In the genomic region with DNA sequence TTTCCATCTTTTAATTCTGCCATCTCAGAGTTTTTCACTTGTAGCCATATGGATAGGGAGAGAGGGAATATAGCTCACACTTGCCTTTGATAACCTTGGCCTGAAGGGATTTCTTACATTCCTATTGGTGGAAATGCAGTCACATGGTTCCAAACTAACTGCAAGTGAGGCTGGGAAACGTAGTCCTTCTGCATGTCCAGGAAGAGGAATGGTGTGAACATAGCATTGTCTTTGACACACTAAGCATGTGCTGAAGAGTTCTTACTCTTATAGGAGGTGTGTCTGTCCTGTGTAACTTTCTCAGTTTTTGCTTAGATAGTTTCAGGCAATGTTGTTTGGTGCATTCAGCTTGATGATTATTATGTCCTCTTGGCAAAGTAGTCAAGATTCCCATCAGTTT, we compare ENCODE assay signal across 23 cellular contexts. TPM values are rescaled to one million over a fixed set of nuclear protein-coding genes. Genes with fewer than 3 reads are reported as not detected.
DNase-seq lines count a peak whose midpoint lies in the region; ATAC-seq, FAIRE-seq and TF ChIP-seq lines count a peak whose summit lies in the region.
"Not testable (repeated sequence)": the region's sequence is repeated elsewhere in the genome, so short reads cannot be mapped to it uniquely, and the experiment has no call there.
"Had no signal": no experiment of that assay in that cellular context is flagged by ENCODE, and none has a peak within 500 bp of the region (broad histone marks: within the 10 kb centered on the region; RNA-seq: fewer than 3 reads in every experiment).

No MANE protein-coding gene starts in this region.

- not testable (repeated sequence) for H2AK5ac ChIP-seq in H1 (ENCODE audit: low read depth, low read length)

- not testable (repeated sequence) for H3K4me1 ChIP-seq in A673 (ENCODE audit: insufficient read depth, low read length, poor library complexity, severe bottlenecking); Karpas-422 (ENCODE audit: low read length); H1 (replicated peaks in 1 of 4; ENCODE audit: control insufficient read depth in 3 of 4, insufficient read depth in 4 of 4, low read length in 3 of 4)

- not testable (repeated sequence) for FAIRE-seq in H1 (lab: Jason Lieb, UNC)

- H3K4me2 ChIP-seq in Karpas-422 (ENCODE audit: low read depth, low read length, poor library complexity, severe bottlenecking); H1 (ENCODE audit: insufficient read depth in 1 of 2, low read depth in 2 of 2, low read length in 2 of 2): not testable (repeated sequence)

- not testable (repeated sequence) for BruUV-seq in A673 (replicated peaks; lab: Mats Ljungman, UMichigan)

- DNase-seq in A673 (ENCODE audit: low spot score) (peak; percentile 9), ELF-1 (ENCODE audit: low read depth, low spot score) (peak; percentile 23), Karpas-422 (peak; percentile 55), NCI-H510A treated with DMSO at 0.1 percent for 48 hours (lab: John Stamatoyannopoulos, UW) (peak; percentile 4), SK-N-DZ (ENCODE audit: low spot score) (peak; percentile 53), kidney tubule cell (ENCODE audit: low spot score) (peak; percentile 9)
- peak; percentile 30 for DNase-seq in activated CD8-positive, alpha-beta T cell treated with anti-CD3 and anti-CD28 coated beads, Interleukin-2, amount 10 ng/mL, durations not matched to agents 7 days and 5 days
- not testable (repeated sequence) for DNase-seq in H1 (ENCODE audit: low read depth in 1 of 2, low spot score in 2 of 2)

- H3K9me3 Mint-ChIP-seq in activated CD8-positive, alpha-beta T cell treated with anti-CD3 and anti-CD28 coated beads, Interleukin-2, amount 10 ng/mL, durations not matched to agents 7 days and 5 days (ENCODE audit: insufficient read depth) = not testable (repeated sequence)

- H4K91ac ChIP-seq in H1 (replicated peaks; ENCODE audit: insufficient read length, low read length) = not testable (repeated sequence)

- H2BK15ac ChIP-seq in H1 (ENCODE audit: low read length) = not testable (repeated sequence)

- H3K36me3 Mint-ChIP-seq in activated CD8-positive, alpha-beta T cell treated with anti-CD3 and anti-CD28 coated beads, Interleukin-2, amount 10 ng/mL, durations not matched to agents 7 days and 5 days (ENCODE audit: low read depth) = not testable (repeated sequence)

- not testable (repeated sequence) for H4K5ac ChIP-seq in H1 (ENCODE audit: insufficient read length, low read depth, low read length)

- H3K27me3 Mint-ChIP-seq in activated CD8-positive, alpha-beta T cell treated with anti-CD3 and anti-CD28 coated beads, Interleukin-2, amount 10 ng/mL, durations not matched to agents 7 days and 5 days (ENCODE audit: low read depth) = peaks cover 10% of the 10 kb centered on the region

- WGBS in H1 (ENCODE audit: extremely low coverage in 1 of 2, insufficient coverage in 1 of 2, insufficient read length in 1 of 2, insufficient replicate concordance in 2 of 2, low coverage in 1 of 2, low lambda C conversion rate in 2 of 2, missing lambda C conversion rate in 1 of 2), 2 experiments = 75% methylated on average over 1 of the region's 1 CpG; no CpG with 5 or more reads in 1 of the 2 experiments

- H3K9me2 ChIP-seq in Karpas-422 (replicated peaks; ENCODE audit: insufficient read depth, low read length) = not testable (repeated sequence)

- not testable (repeated sequence) for H3K4me3 Mint-ChIP-seq in activated CD8-positive, alpha-beta T cell treated with anti-CD3 and anti-CD28 coated beads, Interleukin-2, amount 10 ng/mL, durations not matched to agents 7 days and 5 days

- H3K56ac ChIP-seq in H1 (replicated peaks; ENCODE audit: insufficient read length, low read depth, low read length) = not testable (repeated sequence)

- H3K79me2 ChIP-seq in Karpas-422 (ENCODE audit: low read length); H1 (ENCODE audit: control insufficient read depth in 1 of 2, insufficient read depth in 2 of 2, low read length in 2 of 2): not testable (repeated sequence)

- ATAC-seq in activated CD8-positive, alpha-beta T cell treated with anti-CD3 and anti-CD28 coated beads, Interleukin-2, amount 10 ng/mL, durations not matched to agents 7 days and 5 days = not testable (repeated sequence)

- H3K36me3 ChIP-seq in A673 (ENCODE audit: insufficient read depth, low read length, poor library complexity, severe bottlenecking); Karpas-422 (ENCODE audit: insufficient read depth, low read length); H1 (ENCODE audit: control insufficient read depth in 2 of 4, insufficient read depth in 4 of 4, low read length in 3 of 4): not testable (repeated sequence)

- H2BK120ac ChIP-seq in H1 (replicated peaks; ENCODE audit: low read depth, low read length) = not testable (repeated sequence)

- not testable (repeated sequence) for H3K9ac ChIP-seq in Karpas-422 (ENCODE audit: low read length); H1 (replicated peaks in 1 of 4; ENCODE audit: extremely low read depth in 1 of 4, low read depth in 3 of 4, low read length in 3 of 4)

- not testable (repeated sequence) for H3K4me1 Mint-ChIP-seq in activated CD8-positive, alpha-beta T cell treated with anti-CD3 and anti-CD28 coated beads, Interleukin-2, amount 10 ng/mL, durations not matched to agents 7 days and 5 days (ENCODE audit: low read depth)

- H3K27ac ChIP-seq in A673 (ENCODE audit: low read depth, low read length, poor library complexity, severe bottlenecking); Karpas-422 (ENCODE audit: low read length); H1 (ENCODE audit: low read depth, low read length): not testable (repeated sequence)

- TF ChIP-seq POLR2A in H1 (IDR thresholded peaks at IDR 0.05; ENCODE audit: control extremely low read depth in 1 of 2, low read depth in 2 of 2, low read length in 2 of 2) = not testable (repeated sequence)

- H3K79me1 ChIP-seq in H1 (ENCODE audit: low read depth, low read length) = not testable (repeated sequence)

- TF ChIP-seq EP300 in H1 (IDR thresholded peaks at IDR 0.05; ENCODE audit: borderline replicate concordance in 1 of 2, low read depth in 2 of 2, low read length in 2 of 2) = not testable (repeated sequence)

- intact Hi-C loops in A673 (cut with micrococcal nuclease; ENCODE audit: unreplicated experiment) = not testable (repeated sequence)

- H4K20me1 ChIP-seq in Karpas-422 (ENCODE audit: insufficient read depth, low read depth, low read length); H1 (replicated peaks in 1 of 2; ENCODE audit: control insufficient read depth in 1 of 2, insufficient read depth in 2 of 2, low read length in 2 of 2): not testable (repeated sequence)

- TF ChIP-seq RAD21 in H1 (IDR thresholded peaks at IDR 0.05 in 1 of 2, conservative IDR thresholded peaks at IDR 0.05 in 1 of 2; ENCODE audit: low read depth in 2 of 2, low read length in 2 of 2) = not testable (repeated sequence)

- H3K4ac ChIP-seq in H1 (replicated peaks; ENCODE audit: insufficient read length, low read depth, low read length) = not testable (repeated sequence)

- not testable (repeated sequence) for H3K14ac ChIP-seq in H1 (ENCODE audit: insufficient read length)

- H2BK12ac ChIP-seq in H1 (ENCODE audit: low read depth, low read length) = not testable (repeated sequence)

- H3K4me3 ChIP-seq in A673 (ENCODE audit: low read depth, low read length, poor library complexity, severe bottlenecking); Karpas-422 (ENCODE audit: low read length); H1 (ENCODE audit: extremely low read depth in 1 of 4, insufficient read depth in 2 of 4, low read depth in 3 of 4, low read length in 4 of 4): not testable (repeated sequence)

- H4K8ac ChIP-seq in H1 (ENCODE audit: extremely low read depth, insufficient read depth, low read length) = not testable (repeated sequence)

- not testable (repeated sequence) for H3K23me2 ChIP-seq in H1 (ENCODE audit: low read depth, low read length)

- H3K9me3 ChIP-seq in A673 (ENCODE audit: low read depth, low read length, poor library complexity, severe bottlenecking); Karpas-422 (ENCODE audit: low read length); H1 (ENCODE audit: insufficient read depth in 2 of 2, low read depth in 1 of 2, low read length in 1 of 2): not testable (repeated sequence)

- not testable (repeated sequence) for H2BK20ac ChIP-seq in H1 (ENCODE audit: low read length)

- not testable (repeated sequence) for H3K27ac Mint-ChIP-seq in activated CD8-positive, alpha-beta T cell treated with anti-CD3 and anti-CD28 coated beads, Interleukin-2, amount 10 ng/mL, durations not matched to agents 7 days and 5 days

- H2AFZ ChIP-seq in Karpas-422 (ENCODE audit: low read length); H1 (ENCODE audit: low read length): not testable (repeated sequence)

- not testable (repeated sequence) for TF ChIP-seq CTCF in A673 (conservative IDR thresholded peaks at IDR 0.05; ENCODE audit: low read depth, low read length); H1 (IDR thresholded peaks at IDR 0.05; ENCODE audit: control extremely low read depth in 1 of 3, insufficient read depth in 1 of 3, low read depth in 1 of 3, low read length in 3 of 3)

- CTCF ChIA-PET in A673 (lab: Charles Lee); activated CD8-positive, alpha-beta T cell treated with anti-CD3 and anti-CD28 coated beads, Interleukin-2, amount 10 ng/mL, durations not matched to agents 7 days and 5 days (lab: Charles Lee); H1 (lab: Charles Lee; ENCODE audit: partially characterized antibody): not testable (repeated sequence)

- H2BK5ac ChIP-seq in H1 (ENCODE audit: low read depth, low read length) = not testable (repeated sequence)

- H3K18ac ChIP-seq in H1 (ENCODE audit: extremely low read depth, low read length) = not testable (repeated sequence)

- H3K27me3 ChIP-seq in A673 (replicated peaks; ENCODE audit: insufficient read depth, low read depth, low read length, poor library complexity); Karpas-422 (ENCODE audit: low read length); H1 (replicated peaks in 1 of 4; ENCODE audit: control insufficient read depth in 3 of 4, extremely low read depth in 1 of 4, insufficient read depth in 3 of 4, low read length in 3 of 4): not testable (repeated sequence)

- H3K23ac ChIP-seq in H1 (ENCODE audit: insufficient read length) = not testable (repeated sequence)

- POLR2A ChIA-PET in A673 (lab: Charles Lee; ENCODE audit: low non-redundant PET); activated CD8-positive, alpha-beta T cell treated with anti-CD3 and anti-CD28 coated beads, Interleukin-2, amount 10 ng/mL, durations not matched to agents 7 days and 5 days (lab: Charles Lee); H1 (lab: Charles Lee; ENCODE audit: partially characterized antibody): not testable (repeated sequence)

RNA-seq across cellular contexts. Expression of a gene that starts 47.4 kb away (rescaled TPM):
- total RNA-seq in A673 (2021) = not detected in 2 replicates
- total RNA-seq in Karpas-422 (2014; rRNA removed; shearing (Covaris generic); ENCODE audit: low replicate concordance) = not detected in 2 replicates
- polyA plus RNA-seq in SK-N-DZ (2014; cell fraction: cytosol; rRNA removed) = not detected in 2 replicates
- not detected in 2 replicates for polyA plus RNA-seq in SK-N-DZ (2014; cell fraction: nucleus; rRNA removed)
- not detected for total RNA-seq in activated CD8-positive, alpha-beta T cell treated with anti-CD3 and anti-CD28 coated beads, Interleukin-2, amount 10 ng/mL, durations not matched to agents 7 days and 5 days
- not detected in 2 replicates for total RNA-seq in H1 (2021; fragmentation: NEBNext Ultra II Directional; extraction: Animal tissue kit (Norgen Biotek cat#: 25700))
- polyA plus RNA-seq in H1 (2011; rRNA removed) = not detected in 2 replicates
- polyA plus RNA-seq in H1 (2011; cell fraction: cytosol; rRNA removed) = not detected
- not detected for polyA plus RNA-seq in H1 (2011; cell fraction: nucleus; rRNA removed)
- polyA plus RNA-seq in H1 (2012, experiment 1 of 2) = 0.33 TPM in 1 of 4 replicates, not detected in the others
- not detected for polyA plus RNA-seq in H1 (2012, experiment 2 of 2)
- not detected for polyA plus RNA-seq in H1 (2013, experiment 1 of 2)
- polyA plus RNA-seq in H1 (2013, experiment 2 of 2) = not detected
- not detected in 2 replicates for polyA minus RNA-seq in H1 (2011; rRNA and poly(A)+ RNA removed)
- polyA minus RNA-seq in H1 (2011; cell fraction: cytosol; rRNA and poly(A)+ RNA removed) = not detected
- not detected for polyA minus RNA-seq in H1 (2011; cell fraction: nucleus; rRNA and poly(A)+ RNA removed)
- total RNA-seq: activated CD4-positive, alpha-beta memory T cell treated with anti-CD3 and anti-CD28 coated beads for 36 hours; CD4-positive, alpha-beta memory T cell; dermis microvascular lymphatic vessel endothelial cell; hepatocyte; left cardiac atrium; lung; mucosa of gallbladder; natural killer cell treated with Interleukin-12 subunit alpha and Interleukin-12 subunit beta and Interleukin-15 and Interleukin-18, amount 100 ng/mL, for 72 hours; occipital lobe; Peyer's patch; prostate gland; right lobe of liver; T-cell; thoracic aorta; urinary bladder had no signal
- polyA plus RNA-seq: CD4-positive, alpha-beta memory T cell; hepatocyte; lung; urinary bladder had no signal
